In the genomic region with DNA sequence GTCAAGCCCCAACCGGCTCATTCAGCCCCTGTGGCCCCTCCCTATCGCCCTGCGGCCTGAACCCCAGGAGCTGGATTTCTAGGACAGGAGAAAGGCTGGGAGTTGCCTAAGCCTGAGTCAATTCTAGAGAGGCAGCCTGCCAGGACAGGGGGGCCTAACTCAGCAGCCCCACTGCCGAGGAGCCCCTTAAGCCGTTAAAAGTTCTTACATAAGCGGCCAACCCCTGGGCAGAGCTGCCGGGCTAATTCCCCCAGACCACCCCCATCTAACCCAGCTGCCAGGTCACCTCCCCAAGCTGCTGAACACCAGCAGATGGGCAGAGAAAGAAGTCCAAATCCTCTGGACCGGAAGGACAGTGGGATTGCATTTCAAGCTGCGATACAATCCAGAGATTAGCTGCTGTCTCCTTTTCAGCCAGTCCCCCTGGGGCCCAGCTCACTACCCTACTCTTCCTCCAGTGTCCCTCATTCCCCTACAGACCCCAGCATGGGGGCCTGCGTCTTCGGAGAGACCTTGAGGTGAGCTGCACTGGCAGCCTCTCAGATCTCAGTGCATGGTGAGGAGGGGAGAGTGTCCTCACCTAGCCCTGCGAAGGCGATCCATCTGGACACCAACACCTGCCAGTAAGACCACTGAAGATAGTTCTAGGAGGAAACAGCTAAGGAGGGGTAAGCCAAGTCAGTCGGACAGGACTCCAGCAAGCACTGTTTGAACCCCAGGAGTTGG, we compare ENCODE assay signal across 8 cellular contexts. TPM values are rescaled to one million over a fixed set of nuclear protein-coding genes. Genes with fewer than 3 reads are reported as not detected.
A peak's percentile ranks its signal among the peaks of the same experiment; 100 is the strongest.
DNase-seq lines count a peak whose midpoint lies in the region; ATAC-seq and TF ChIP-seq lines count a peak whose summit lies in the region.

No MANE protein-coding gene starts in this region.

- in situ Hi-C loops in Panc1 (cut with HindIII; ENCODE audit: low pct_unique_long_range_greater_than_20kb, low sequenced_read_pairs): no loop called here

- H3K36me3 ChIP-seq in Panc1 (ENCODE audit: control insufficient read depth, insufficient read depth, low read length): no peaks in the 10 kb centered on the region; the same call in 1 of the 2 replicates
- no peaks in the 10 kb centered on the region for H3K36me3 ChIP-seq in parathyroid adenoma (ENCODE audit: control insufficient read depth, insufficient read depth, low read length)

- H3K4me3 ChIP-seq in Panc1 (ENCODE audit: low read depth in 2 of 2, low read length in 2 of 2) (peak overlapping the region; percentile 82 to 86), epithelial cell of esophagus (ENCODE audit: low read length) (peak overlapping the region; percentile 72), parathyroid adenoma (ENCODE audit: low read depth, low read length) (peak overlapping the region; percentile 63)

- H3K9ac ChIP-seq in parathyroid adenoma: no peak overlapping the region

- TF ChIP-seq CTCF in Panc1 (IDR thresholded peaks at IDR 0.05) (no peak), epithelial cell of esophagus (IDR thresholded peaks at IDR 0.05; ENCODE audit: insufficient read depth, low read depth, low read length, missing control alignments) (no peak), parathyroid adenoma (IDR thresholded peaks at IDR 0.05) (no peak)

- BruUV-seq in Panc1 (replicated peaks; lab: Mats Ljungman, UMichigan): TSS peak; percentile 63

- peak overlapping the region; percentile 80 for H2AFZ ChIP-seq in parathyroid adenoma

- CTCF ChIA-PET in Panc1 (lab: Charles Lee): interaction anchor here (0.6 to 0.8 kb wide), 3 partner anchors 12 to 19 kb away, joined by 3 to 5 read pairs (median 3); no protein-coding TSS in a partner anchor

- intact Hi-C loops in Panc1 (cut with micrococcal nuclease; ENCODE audit: unreplicated experiment): no loop called here

- H3K79me2 ChIP-seq in parathyroid adenoma: peaks cover 3% of the 10 kb centered on the region

- H3K27me3 ChIP-seq in Panc1 (ENCODE audit: control insufficient read depth, insufficient read depth, low read length): no peaks in the 10 kb centered on the region
- no peaks in the 10 kb centered on the region for H3K27me3 ChIP-seq in parathyroid adenoma (ENCODE audit: control insufficient read depth, insufficient read depth, low read length)

- POLR2A ChIA-PET in Panc1 (lab: Charles Lee): interaction anchor here (0.6 kb wide), 1 partner anchor 67 kb away, joined by 4 read pairs; the partner anchor contains the start of gene METTL2B

- H3K4me1 ChIP-seq in Panc1 (ENCODE audit: control insufficient read depth, insufficient read depth, low read length): peaks cover 35% of the 10 kb centered on the region
- peaks cover 12% of the 10 kb centered on the region for H3K4me1 ChIP-seq in parathyroid adenoma

- H3K27ac ChIP-seq in Panc1 (ENCODE audit: low read length) (peak overlapping the region; percentile 85), parathyroid adenoma (peak overlapping the region; percentile 82)

- DNase-seq in DMS53 (lab: John Stamatoyannopoulos, UW): peak; percentile 48
- no peak for DNase-seq in DMS53 treated with DMSO at 0.1 percent for 48 hours (lab: John Stamatoyannopoulos, UW; ENCODE audit: unreplicated experiment)
- DNase-seq in Panc1 (ENCODE audit: low read depth, low spot score): no peak
- peak; percentile 65 for DNase-seq in epithelial cell of esophagus (ENCODE audit: low read depth)
- no peak for DNase-seq in activated CD4-positive, CD25-positive, alpha-beta regulatory T cell treated with anti-CD3 and anti-CD28 coated beads, Interleukin-2, amount 50 U/mL, for 72 hours

- H3K9me3 ChIP-seq in Panc1 (ENCODE audit: control insufficient read depth, insufficient read depth, low read depth, low read length): no peaks in the 10 kb centered on the region
- no peaks in the 10 kb centered on the region for H3K9me3 ChIP-seq in parathyroid adenoma (ENCODE audit: control insufficient read depth, low read length)

- H3K4me2 ChIP-seq in parathyroid adenoma (ENCODE audit: low read length): peak overlapping the region; percentile 89

- no peak for ATAC-seq in Panc1
- ATAC-seq in GM18909 (IDR thresholded peaks at IDR 0.05; ENCODE audit: poor library complexity, unreplicated experiment): no peak
- ATAC-seq in HG02884 (IDR thresholded peaks at IDR 0.05; ENCODE audit: unreplicated experiment): no peak

RNA-seq across cellular contexts. Expression of gene IMPDH1, which starts 0.9 kb away (rescaled TPM):
- 114 TPM for total RNA-seq in Panc1 (2021; ENCODE audit: unreplicated experiment)
- 176 TPM for polyA plus RNA-seq in Panc1 (2012; ENCODE audit: insufficient read length)

RNA-seq across cellular contexts. Expression of gene HILPDA, which starts 46.8 kb away (rescaled TPM):
- 70.8 TPM for total RNA-seq in Panc1 (2021; ENCODE audit: unreplicated experiment)
- polyA plus RNA-seq in Panc1 (2012; ENCODE audit: insufficient read length): 67.0 TPM

RNA-seq across cellular contexts. Expression of gene PRRT4, which starts 47.4 kb away (rescaled TPM):
- 0.77 TPM for total RNA-seq in Panc1 (2021; ENCODE audit: unreplicated experiment)
- 0.73 TPM for polyA plus RNA-seq in Panc1 (2012; ENCODE audit: insufficient read length)

Comparison
In these comparisons a context has a peak if more than half of its experiments do, and no peak if none do; other contexts are left out.
1. DNase-seq: peak in DMS53 (single experiment) and epithelial cell of esophagus (single experiment); none in DMS53 treated with DMSO at 0.1 percent for 48 hours (single experiment), Panc1 (single experiment) and activated CD4-positive, CD25-positive, alpha-beta regulatory T cell treated with anti-CD3 and anti-CD28 coated beads, Interleukin-2, amount 50 U/mL, for 72 hours (single experiment).
2. Peak in every context shown above with its lines, with median percentiles within 50 percentile points of each other: H3K4me3 ChIP-seq.